In the genomic region with DNA sequence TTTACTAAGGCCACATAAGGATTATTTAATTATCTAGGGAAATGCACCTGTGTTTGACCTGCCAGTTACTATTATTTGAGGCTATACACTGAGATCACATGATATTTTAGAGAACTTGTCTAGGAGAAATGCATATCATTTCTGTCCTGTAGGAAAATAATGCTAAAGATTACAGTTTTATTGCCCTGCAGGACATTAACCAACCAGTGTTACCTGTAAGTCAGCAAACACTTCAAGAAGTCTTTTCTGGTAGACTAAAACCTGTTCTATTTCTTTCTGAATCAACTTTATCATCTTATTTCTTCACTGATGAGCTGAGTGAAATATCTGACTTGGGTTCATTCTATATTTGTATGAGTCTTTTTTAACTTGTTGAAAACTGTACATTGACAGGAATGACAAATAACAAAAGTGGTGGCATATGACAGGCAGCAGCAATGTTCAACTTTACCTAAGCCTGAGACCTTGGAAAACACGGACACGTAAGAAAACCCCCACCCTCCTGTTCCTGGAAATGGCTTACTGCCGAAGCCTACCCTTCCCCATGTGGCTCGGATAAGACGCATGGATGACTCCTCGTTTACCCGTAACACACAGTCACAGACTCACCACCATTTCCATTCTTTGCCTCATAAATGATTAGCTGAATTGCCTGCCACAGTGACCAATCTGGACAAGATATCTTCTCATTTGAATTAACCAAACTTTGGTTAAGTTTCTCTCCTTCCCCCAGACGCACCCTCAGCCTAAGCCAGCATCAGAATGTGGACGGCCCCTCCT, we compare ENCODE assay signal across 18 cellular contexts.
A peak's percentile ranks its signal among the peaks of the same experiment; 100 is the strongest.
DNase-seq lines count a peak whose midpoint lies in the region; ATAC-seq, FAIRE-seq and TF ChIP-seq lines count a peak whose summit lies in the region.
"Had no signal": no experiment of that assay in that cellular context is flagged by ENCODE, and none has a peak within 500 bp of the region (broad histone marks: within the 10 kb centered on the region; RNA-seq: fewer than 3 reads in every experiment).

No MANE protein-coding gene starts in this region.

- H3K27me3 Mint-ChIP-seq in WTC11 (ENCODE audit: low read depth) (peaks cover 25% of the 10 kb centered on the region), nephron progenitor cell (ENCODE audit: low read depth, poor library complexity) (peaks cover 35% of the 10 kb centered on the region)

- H3K9me3 Mint-ChIP-seq in WTC11, result no peaks in the 10 kb centered on the region
- peaks cover 3% of the 10 kb centered on the region for H3K9me3 Mint-ChIP-seq in nephron progenitor cell
- H3K9me3 Mint-ChIP-seq: CD4-positive, CD25-positive, alpha-beta regulatory T cell had no signal

- CTCF ChIA-PET in WTC11 (lab: Charles Lee), result interaction anchor here (2.4 to 2.7 kb wide), 3 partner anchors 31 to 153 kb away, joined by 12 to 31 read pairs (median 15); no protein-coding TSS in a partner anchor

- no peak for ATAC-seq in WTC11
- ATAC-seq in GM19395 (IDR thresholded peaks at IDR 0.05; ENCODE audit: unreplicated experiment), result no peak
- no peak for ATAC-seq in HG03442 (IDR thresholded peaks at IDR 0.05; ENCODE audit: unreplicated experiment)

- DNase-seq in WTC11 (ENCODE audit: low spot score) (no peak), esophagus muscularis mucosa (ENCODE audit: extremely low spot score) (peak; percentile 87), nephron progenitor cell (no peak), urothelium cell line (ENCODE audit: low spot score) (no peak)
- no peak for DNase-seq in activated naive CD4-positive, alpha-beta T cell (lab: John Stamatoyannopoulos, UW)
- DNase-seq: Caco-2; CD4-positive, CD25-positive, alpha-beta regulatory T cell; DMS79; HCEC 1CT; NCI-H1417 treated with DMSO at 0.1 percent for 48 hours; NCI-H1930; NCI-H2171 treated with DMSO at 0.1 percent for 48 hours; NCI-H774; PC-9 had no signal

- TF ChIP-seq POLR2A in esophagus muscularis mucosa (IDR thresholded peaks at IDR 0.05; ENCODE audit: low read depth), result no peak

- no peaks in the 10 kb centered on the region for H3K36me3 ChIP-seq in esophagus muscularis mucosa

- H3K36me3 Mint-ChIP-seq in WTC11 (no peaks in the 10 kb centered on the region), nephron progenitor cell (ENCODE audit: low read depth) (no peaks in the 10 kb centered on the region)
- H3K36me3 Mint-ChIP-seq: CD4-positive, CD25-positive, alpha-beta regulatory T cell; IgD-negative memory B cell had no signal

- H3K27me3 ChIP-seq in esophagus muscularis mucosa, result no peaks in the 10 kb centered on the region

- FAIRE-seq in urothelium cell line (lab: Jason Lieb, UNC), result no peak

- H3K27ac Mint-ChIP-seq in WTC11 (no peak overlapping the region), nephron progenitor cell (peak overlapping the region; percentile 10)
- H3K27ac Mint-ChIP-seq: B cell, IgD-negative memory B cell had no signal

- no peak overlapping the region for H3K4me3 ChIP-seq in esophagus muscularis mucosa
- H3K4me3 ChIP-seq: PC-9 had no signal

- no peak for TF ChIP-seq CTCF in WTC11 (IDR thresholded peaks at IDR 0.05)
- no peak for TF ChIP-seq CTCF in esophagus muscularis mucosa (IDR thresholded peaks at IDR 0.05)
- no peak for TF ChIP-seq CTCF in nephron progenitor cell (IDR thresholded peaks at IDR 0.05)

- WGBS in esophagus muscularis mucosa, result 80% methylated on average over 9 of the region's 9 CpGs

- intact Hi-C loops in esophagus muscularis mucosa (cut with DNase I), result no loop called here

- TF ChIP-seq EP300 in esophagus muscularis mucosa (IDR thresholded peaks at IDR 0.05), result no peak

- H3K4me1 Mint-ChIP-seq in WTC11 (peaks cover 30% of the 10 kb centered on the region), nephron progenitor cell (peaks cover 32% of the 10 kb centered on the region)
- H3K4me1 Mint-ChIP-seq: B cell; CD4-positive, CD25-positive, alpha-beta regulatory T cell; IgD-negative memory B cell had no signal

- H3K4me1 ChIP-seq in esophagus muscularis mucosa, result peaks cover 24 to 38% (median 33%) of the 10 kb centered on the region in 4 donors

- H3K27ac ChIP-seq in esophagus muscularis mucosa (replicated peaks in 1 of 4), result no peak overlapping the region
- H3K27ac ChIP-seq: PC-9 had no signal

- POLR2A ChIA-PET in WTC11 (lab: Charles Lee), result no interaction called here

- no peaks in the 10 kb centered on the region for H3K9me3 ChIP-seq in esophagus muscularis mucosa
- H3K9me3 ChIP-seq: Caco-2 had no signal

- 0 out of 2 replicates have a peak overlapping the region, but pooled peaks have one; percentile 16 for H3K4me3 Mint-ChIP-seq in WTC11
- no peak overlapping the region for H3K4me3 Mint-ChIP-seq in nephron progenitor cell
- H3K4me3 Mint-ChIP-seq: B cell; CD4-positive, CD25-positive, alpha-beta regulatory T cell; IgD-negative memory B cell had no signal

TF ChIP-seq in WTC11, 78 proteins besides CTCF, POLR2A, EP300 and RAD21:
- TF ChIP-seq, protein P1, sequence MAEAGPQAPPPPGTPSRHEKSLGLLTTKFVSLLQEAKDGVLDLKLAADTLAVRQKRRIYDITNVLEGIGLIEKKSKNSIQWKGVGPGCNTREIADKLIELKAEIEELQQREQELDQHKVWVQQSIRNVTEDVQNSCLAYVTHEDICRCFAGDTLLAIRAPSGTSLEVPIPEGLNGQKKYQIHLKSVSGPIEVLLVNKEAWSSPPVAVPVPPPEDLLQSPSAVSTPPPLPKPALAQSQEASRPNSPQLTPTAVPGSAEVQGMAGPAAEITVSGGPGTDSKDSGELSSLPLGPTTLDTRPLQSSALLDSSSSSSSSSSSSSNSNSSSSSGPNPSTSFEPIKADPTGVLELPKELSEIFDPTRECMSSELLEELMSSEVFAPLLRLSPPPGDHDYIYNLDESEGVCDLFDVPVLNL (CRISPR knock-in tag; IDR thresholded peaks at IDR 0.05; ENCODE audit: borderline replicate concordance, low read depth), result no peak
- TF ChIP-seq GTF2I (CRISPR knock-in tag; conservative IDR thresholded peaks at IDR 0.05), result no peak
- TF ChIP-seq ZNF219 (CRISPR knock-in tag; IDR thresholded peaks at IDR 0.05; ENCODE audit: borderline replicate concordance), result no peak
- TF ChIP-seq CBFB (CRISPR knock-in tag; IDR thresholded peaks at IDR 0.05; ENCODE audit: low read depth), result no peak
- no peak for TF ChIP-seq RELA (CRISPR knock-in tag; IDR thresholded peaks at IDR 0.05; ENCODE audit: borderline replicate concordance)
TF ChIP-seq in WTC11: peak in this region for 0.
